In genomic region chr10:1048349-1048731, GRCh38 we compare ENCODE assay signal across 7 cellular contexts. TPM values are rescaled to one million over a fixed set of nuclear protein-coding genes. Genes with fewer than 3 reads are reported as not detected.
A peak's percentile ranks its signal among the peaks of the same experiment; 100 is the strongest.
DNase-seq lines count a peak whose midpoint lies in the region; ATAC-seq, FAIRE-seq and TF ChIP-seq lines count a peak whose summit lies in the region.

No MANE protein-coding gene starts in this region.

- H3K4me3 Mint-ChIP-seq in astrocyte (ENCODE audit: unreplicated experiment): peak overlapping the region; percentile 93

- peak overlapping the region; percentile 34 for H2AFZ ChIP-seq in astrocyte (ENCODE audit: low read depth, low read length)

- H3K27me3 ChIP-seq in HUES6 (ENCODE audit: control insufficient read depth, insufficient read depth, low read length) (no peaks in the 10 kb centered on the region), astrocyte (ENCODE audit: insufficient read depth, low read length) (no peaks in the 10 kb centered on the region), iPS-18a (ENCODE audit: control insufficient read depth, insufficient read depth, low read length) (no peaks in the 10 kb centered on the region), small intestine (ENCODE audit: control insufficient read depth in 2 of 2, insufficient read depth in 2 of 2, low read length in 2 of 2) (no peaks in the 10 kb centered on the region)

- H3K4me1 ChIP-seq in HUES6 (ENCODE audit: control insufficient read depth, insufficient read depth, low read length) (peaks cover 6% of the 10 kb centered on the region; the same call in 1 of the 2 replicates), astrocyte (ENCODE audit: insufficient read depth, low read length) (peaks cover 12% of the 10 kb centered on the region), iPS-18a (ENCODE audit: control insufficient read depth, low read depth, low read length) (peaks cover 8% of the 10 kb centered on the region), small intestine (ENCODE audit: control insufficient read depth in 2 of 2, insufficient read depth in 1 of 2, low read depth in 1 of 2, low read length in 1 of 2) (peaks cover 0 to 7% of the 10 kb centered on the region in 2 donors)

- H3K27ac ChIP-seq in HUES6 (ENCODE audit: low read depth, low read length) (peak overlapping the region; percentile 94; the same call in 1 of the 2 replicates), astrocyte (ENCODE audit: low read depth, low read length) (peak overlapping the region; percentile 97), iPS-18a (ENCODE audit: low read length) (peak overlapping the region; percentile 76), small intestine (ENCODE audit: low read depth in 1 of 2, low read length in 1 of 2) (peak overlapping the region; percentile 91 to 100)

- H4K20me1 ChIP-seq in astrocyte (ENCODE audit: insufficient read depth, low read length): peaks cover 60% of the 10 kb centered on the region

- FAIRE-seq in astrocyte (lab: Jason Lieb, UNC) (no peak), small intestine (lab: Jason Lieb, UNC) (no peak)

- H3K36me3 Mint-ChIP-seq in astrocyte (ENCODE audit: low read depth, unreplicated experiment): peaks cover 8% of the 10 kb centered on the region

- H3K9ac ChIP-seq in HUES6 (ENCODE audit: low read length): peak overlapping the region; percentile 90
- peak overlapping the region; percentile 97 for H3K9ac ChIP-seq in astrocyte (ENCODE audit: low read length)
- H3K9ac ChIP-seq in iPS-18a (ENCODE audit: low read length): peak overlapping the region; percentile 85

- ATAC-seq in GM19043 (IDR thresholded peaks at IDR 0.05; ENCODE audit: low read depth, unreplicated experiment): peak; percentile 1
- no peak for ATAC-seq in GM18519 (IDR thresholded peaks at IDR 0.05; ENCODE audit: low FRiP score, unreplicated experiment)

- H3K27me3 Mint-ChIP-seq in astrocyte (ENCODE audit: low read depth, unreplicated experiment): no peaks in the 10 kb centered on the region

- peak; percentile 46 for DNase-seq in astrocyte (ENCODE audit: low read depth)
- DNase-seq in small intestine: peak; percentile 37
- no peak for DNase-seq in hepatic stellate cell (ENCODE audit: low spot score)

- H3K36me3 ChIP-seq in HUES6 (ENCODE audit: control insufficient read depth, insufficient read depth, low read length) (peaks cover 49% of the 10 kb centered on the region), astrocyte (ENCODE audit: insufficient read depth, low read length) (peaks cover 14% of the 10 kb centered on the region), iPS-18a (ENCODE audit: control insufficient read depth, low read depth, low read length) (peaks cover 35% of the 10 kb centered on the region), small intestine (ENCODE audit: control insufficient read depth in 2 of 2, insufficient read depth in 2 of 2, low read length in 2 of 2) (no peaks in the 10 kb centered on the region)

- TF ChIP-seq CTCF in astrocyte (IDR thresholded peaks at IDR 0.05; ENCODE audit: insufficient read depth, low read depth, low read length): no peak

- peak overlapping the region; percentile 94 for H3K4me2 ChIP-seq in astrocyte (ENCODE audit: low read length)

- H3K9me3 ChIP-seq in HUES6 (ENCODE audit: control insufficient read depth, insufficient read depth, low read depth, low read length) (no peaks in the 10 kb centered on the region), astrocyte (ENCODE audit: insufficient read depth, low read depth, low read length) (no peaks in the 10 kb centered on the region), iPS-18a (ENCODE audit: control insufficient read depth, low read depth, low read length) (no peaks in the 10 kb centered on the region), small intestine (ENCODE audit: control insufficient read depth, low read depth) (no peaks in the 10 kb centered on the region)

- peak overlapping the region; percentile 97 for H3K4me3 ChIP-seq in HUES6 (ENCODE audit: low read depth, low read length)
- peak overlapping the region; percentile 99 for H3K4me3 ChIP-seq in astrocyte (ENCODE audit: insufficient read depth, low read depth, low read length)
- peak overlapping the region; percentile 99 for H3K4me3 ChIP-seq in iPS-18a (ENCODE audit: low read length)
- H3K4me3 ChIP-seq in small intestine (ENCODE audit: low read depth in 1 of 2, low read length in 2 of 2): peak overlapping the region; percentile 68 to 91

- peaks cover 21% of the 10 kb centered on the region for H3K4me1 Mint-ChIP-seq in astrocyte (ENCODE audit: low read depth, unreplicated experiment)

- H3K79me2 ChIP-seq in astrocyte (ENCODE audit: insufficient read depth, low read length): peaks cover 82% of the 10 kb centered on the region

- H3K9me3 Mint-ChIP-seq in astrocyte (ENCODE audit: unreplicated experiment): no peaks in the 10 kb centered on the region

- peak overlapping the region; percentile 94 for H3K27ac Mint-ChIP-seq in astrocyte (ENCODE audit: unreplicated experiment)

- WGBS in small intestine, 3 donors: 0 to 1% (median 0%) methylated on average over 35 to 37 of the region's 37 CpGs

RNA-seq across cellular contexts. Expression of gene IDI1, which starts 0.6 kb away (rescaled TPM):
- 43.0 and 63.2 TPM in 2 replicates for total RNA-seq in astrocyte
- polyA plus RNA-seq in small intestine: 10 to 100 TPM; 37.8 to 79.5 (median 44.7) TPM

RNA-seq across cellular contexts. Expression of gene WDR37, which starts 7.8 kb away (rescaled TPM):
- 20.9 and 22.8 TPM in 2 replicates for total RNA-seq in astrocyte
- polyA plus RNA-seq in small intestine: 1 to 10 TPM; 6.8 to 7.9 (median 7.6) TPM

RNA-seq across cellular contexts. Expression of gene IDI2, which starts 22.7 kb away (rescaled TPM):
- not detected in 2 replicates for total RNA-seq in astrocyte
- polyA plus RNA-seq in small intestine: under 1 TPM in 1 of 3 donors, not detected in 2; 0.03 TPM
